3 cellular contexts compared by ENCODE assay signal in the genomic region with DNA sequence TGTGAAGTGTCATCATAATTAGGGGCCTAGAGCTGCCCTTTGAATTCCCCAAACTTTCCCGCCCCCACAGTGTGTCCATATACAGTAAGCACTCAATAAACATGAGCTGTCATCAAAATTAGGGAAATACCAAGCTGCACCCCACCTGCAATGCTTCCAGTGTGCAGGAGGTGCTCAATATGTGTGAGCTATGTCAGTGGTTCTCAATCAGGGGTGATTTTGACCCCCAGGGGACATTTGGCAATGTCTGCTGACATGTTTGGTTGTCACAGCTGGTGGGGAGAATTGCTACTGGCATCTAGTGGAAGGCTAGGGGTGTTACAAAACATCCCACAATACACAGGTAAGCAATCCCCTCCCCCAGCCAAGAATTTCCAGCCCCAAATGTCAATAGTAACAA.
TF ChIP-seq lines count a peak whose summit lies in the region.

No MANE protein-coding gene starts in this region.

TF ChIP-seq in SK-N-SH, 30 proteins besides CTCF, POLR2A, EP300 and RAD21:
- no peak for TF ChIP-seq SMC3 (IDR thresholded peaks at IDR 0.05; ENCODE audit: low read depth, low read length)
- TF ChIP-seq FOXJ3 (CRISPR knock-in tag; IDR thresholded peaks at IDR 0.05): no peak
- no peak for TF ChIP-seq TAF1 (IDR thresholded peaks at IDR 0.05; ENCODE audit: borderline replicate concordance, low read depth, low read length)
- TF ChIP-seq, protein P1, sequence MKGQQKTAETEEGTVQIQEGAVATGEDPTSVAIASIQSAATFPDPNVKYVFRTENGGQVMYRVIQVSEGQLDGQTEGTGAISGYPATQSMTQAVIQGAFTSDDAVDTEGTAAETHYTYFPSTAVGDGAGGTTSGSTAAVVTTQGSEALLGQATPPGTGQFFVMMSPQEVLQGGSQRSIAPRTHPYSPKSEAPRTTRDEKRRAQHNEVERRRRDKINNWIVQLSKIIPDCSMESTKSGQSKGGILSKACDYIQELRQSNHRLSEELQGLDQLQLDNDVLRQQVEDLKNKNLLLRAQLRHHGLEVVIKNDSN (IDR thresholded peaks at IDR 0.05; ENCODE audit: borderline replicate concordance, low read depth): no peak
- TF ChIP-seq ELF1 (IDR thresholded peaks at IDR 0.05): no peak
- TF ChIP-seq YY1 (IDR thresholded peaks at IDR 0.05; ENCODE audit: low read depth): no peak
- no peak for TF ChIP-seq RFX5 (IDR thresholded peaks at IDR 0.05; ENCODE audit: low read length)
- TF ChIP-seq, protein P2, sequence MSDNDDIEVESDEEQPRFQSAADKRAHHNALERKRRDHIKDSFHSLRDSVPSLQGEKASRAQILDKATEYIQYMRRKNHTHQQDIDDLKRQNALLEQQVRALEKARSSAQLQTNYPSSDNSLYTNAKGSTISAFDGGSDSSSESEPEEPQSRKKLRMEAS (IDR thresholded peaks at IDR 0.05; ENCODE audit: low read depth): no peak
- no peak for TF ChIP-seq TCF12 (IDR thresholded peaks at IDR 0.05)
- TF ChIP-seq NRF1 (IDR thresholded peaks at IDR 0.05; ENCODE audit: low read depth, low read length): no peak
- TF ChIP-seq POLR2AphosphoS5 (IDR thresholded peaks at IDR 0.05; ENCODE audit: low read depth, low read length): no peak
- TF ChIP-seq MXI1 (IDR thresholded peaks at IDR 0.05; ENCODE audit: low read depth, low read length): no peak
- TF ChIP-seq RCOR1 (IDR thresholded peaks at IDR 0.05; ENCODE audit: low read length): no peak

TF ChIP-seq in SK-N-SH treated with all-trans-retinoic acid at 6 μM for 48 hours, 23 proteins besides CTCF, POLR2A, EP300 and RAD21:
- TF ChIP-seq ZNF8 (CRISPR knock-in tag; IDR thresholded peaks at IDR 0.05) (no peak), ZNF565 (CRISPR knock-in tag; conservative IDR thresholded peaks at IDR 0.05; ENCODE audit: low read depth) (no peak), PPARA (CRISPR knock-in tag; IDR thresholded peaks at IDR 0.05; ENCODE audit: borderline replicate concordance) (no peak), TOX (CRISPR knock-in tag; IDR thresholded peaks at IDR 0.05; ENCODE audit: borderline replicate concordance) (no peak), SNAI2 (CRISPR knock-in tag; IDR thresholded peaks at IDR 0.05) (no peak)
- TF ChIP-seq, protein P3, sequence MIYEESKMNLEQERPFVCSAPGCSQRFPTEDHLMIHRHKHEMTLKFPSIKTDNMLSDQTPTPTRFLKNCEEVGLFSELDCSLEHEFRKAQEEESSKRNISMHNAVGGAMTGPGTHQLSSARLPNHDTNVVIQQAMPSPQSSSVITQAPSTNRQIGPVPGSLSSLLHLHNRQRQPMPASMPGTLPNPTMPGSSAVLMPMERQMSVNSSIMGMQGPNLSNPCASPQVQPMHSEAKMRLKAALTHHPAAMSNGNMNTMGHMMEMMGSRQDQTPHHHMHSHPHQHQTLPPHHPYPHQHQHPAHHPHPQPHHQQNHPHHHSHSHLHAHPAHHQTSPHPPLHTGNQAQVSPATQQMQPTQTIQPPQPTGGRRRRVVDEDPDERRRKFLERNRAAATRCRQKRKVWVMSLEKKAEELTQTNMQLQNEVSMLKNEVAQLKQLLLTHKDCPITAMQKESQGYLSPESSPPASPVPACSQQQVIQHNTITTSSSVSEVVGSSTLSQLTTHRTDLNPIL (CRISPR knock-in tag; IDR thresholded peaks at IDR 0.05; ENCODE audit: low read depth): no peak

TF ChIP-seq in GM23338, 12 proteins besides CTCF, POLR2A, EP300 and RAD21:
- TF ChIP-seq, protein P4, sequence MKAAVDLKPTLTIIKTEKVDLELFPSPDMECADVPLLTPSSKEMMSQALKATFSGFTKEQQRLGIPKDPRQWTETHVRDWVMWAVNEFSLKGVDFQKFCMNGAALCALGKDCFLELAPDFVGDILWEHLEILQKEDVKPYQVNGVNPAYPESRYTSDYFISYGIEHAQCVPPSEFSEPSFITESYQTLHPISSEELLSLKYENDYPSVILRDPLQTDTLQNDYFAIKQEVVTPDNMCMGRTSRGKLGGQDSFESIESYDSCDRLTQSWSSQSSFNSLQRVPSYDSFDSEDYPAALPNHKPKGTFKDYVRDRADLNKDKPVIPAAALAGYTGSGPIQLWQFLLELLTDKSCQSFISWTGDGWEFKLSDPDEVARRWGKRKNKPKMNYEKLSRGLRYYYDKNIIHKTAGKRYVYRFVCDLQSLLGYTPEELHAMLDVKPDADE (IDR thresholded peaks at IDR 0.05): no peak
